24 cellular contexts compared by ENCODE assay signal in genomic region chr9:69132391-69132790, GRCh38. TPM values are rescaled to one million over a fixed set of nuclear protein-coding genes. Genes with fewer than 3 reads are reported as not detected.
DNase-seq lines count a peak whose midpoint lies in the region; ATAC-seq and TF ChIP-seq lines count a peak whose summit lies in the region.
"Had no signal": no experiment of that assay in that cellular context is flagged by ENCODE, and none has a peak within 500 bp of the region (broad histone marks: within the 10 kb centered on the region; RNA-seq: fewer than 3 reads in every experiment).

No MANE protein-coding gene starts in this region.

- H2BK120ac ChIP-seq in trophoblast cell (ENCODE audit: insufficient read depth, low read length, poor library complexity) = no peak overlapping the region

- no CpG with 5 or more reads among the region's 4 CpGs for WGBS in trophoblast cell (ENCODE audit: extremely low coverage, insufficient coverage, insufficient read length)

- H3K79me2 ChIP-seq in ACC112 (ENCODE audit: control insufficient read depth, insufficient read depth, low read length, unreplicated experiment) (no peaks in the 10 kb centered on the region), fibroblast of lung (ENCODE audit: control insufficient read depth, insufficient read depth, low read length) (no peaks in the 10 kb centered on the region), trophoblast cell (ENCODE audit: control insufficient read depth, insufficient read depth, low read length, poor library complexity) (peaks cover 20% of the 10 kb centered on the region)

- H3K27ac Mint-ChIP-seq in activated naive CD4-positive, alpha-beta T cell treated with anti-CD3 and anti-CD28 coated beads, Interleukin-2, amount 50 U/mL, for 72 hours = no peak overlapping the region
- H3K27ac Mint-ChIP-seq: activated naive CD8-positive, alpha-beta T cell treated with anti-CD3 and anti-CD28 coated beads, Interleukin-2, amount 50 U/mL, for 24 hours; stimulated activated naive B cell treated with anti-CD40 and anti-IgM and Interleukin-4, amounts not matched to agents 10 μg/mL and 1 μg/mL and 100 μg/mL, for 72 hours; T-helper 2 cell treated with Interferon-gamma antibody and Interleukin-4, amounts not matched to agents 5 μg/mL and 100 μg/mL, for 36 hours had no signal

- H4K12ac ChIP-seq in trophoblast cell (ENCODE audit: low read depth, low read length) = no peak overlapping the region

- H3K9me3 ChIP-seq in RWPE2 (ENCODE audit: severe bottlenecking) (no peaks in the 10 kb centered on the region), fibroblast of lung (ENCODE audit: control insufficient read depth, insufficient read depth, low read depth, low read length) (no peaks in the 10 kb centered on the region), trophoblast cell (ENCODE audit: insufficient read depth, low read depth, low read length) (no peaks in the 10 kb centered on the region)
- H3K9me3 ChIP-seq: A549; BLaER1 treated with 17β-estradiol and CSF1 and Interleukin-3, amounts not matched to agents 10 nM and 100 nM; colonic mucosa; heart left ventricle; upper lobe of left lung had no signal

- H3K9ac ChIP-seq in fibroblast of lung (ENCODE audit: insufficient read depth, low read length) = no peak overlapping the region
- no peak overlapping the region for H3K9ac ChIP-seq in trophoblast cell (ENCODE audit: low read length)
- H3K9ac ChIP-seq: BLaER1 treated with 17β-estradiol and CSF1 and Interleukin-3, amounts not matched to agents 10 nM and 100 nM had no signal

- no peaks in the 10 kb centered on the region for H4K20me1 ChIP-seq in fibroblast of lung (ENCODE audit: control insufficient read depth, extremely low read depth, insufficient read depth, low read length)
- H4K20me1 ChIP-seq: BLaER1 treated with 17β-estradiol and CSF1 and Interleukin-3, amounts not matched to agents 10 nM and 100 nM had no signal

- no peaks in the 10 kb centered on the region for H3K36me3 Mint-ChIP-seq in activated naive CD4-positive, alpha-beta T cell treated with anti-CD3 and anti-CD28 coated beads, Interleukin-2, amount 50 U/mL, for 72 hours
- H3K36me3 Mint-ChIP-seq: stimulated activated naive B cell treated with anti-CD40 and anti-IgM and Interleukin-4, amounts not matched to agents 10 μg/mL and 1 μg/mL and 100 μg/mL, for 72 hours had no signal

- no peak overlapping the region for H4K8ac ChIP-seq in trophoblast cell (ENCODE audit: low read depth, low read length)

- no peak for TF ChIP-seq CTCF in RWPE2 (IDR thresholded peaks at IDR 0.05; ENCODE audit: poor library complexity, severe bottlenecking)
- TF ChIP-seq CTCF in fibroblast of lung (conservative IDR thresholded peaks at IDR 0.05 in 1 of 2, IDR thresholded peaks at IDR 0.05 in 1 of 2; ENCODE audit: low read depth in 1 of 2, low read length in 2 of 2) = no peak

- H4K91ac ChIP-seq in trophoblast cell (ENCODE audit: low read depth, low read length) = no peak overlapping the region

- peak overlapping the region; percentile 35 for H3K4ac ChIP-seq in trophoblast cell (ENCODE audit: low read depth, low read length)

- no peak overlapping the region for H3K4me3 ChIP-seq in ACC112 (ENCODE audit: low read depth, low read length)
- H3K4me3 ChIP-seq in RWPE2 (ENCODE audit: severe bottlenecking) = no peak overlapping the region
- H3K4me3 ChIP-seq in fibroblast of lung (replicated peaks in 1 of 4; ENCODE audit: control extremely low read depth in 1 of 4, insufficient read depth in 1 of 4, low read depth in 3 of 4, low read length in 4 of 4) = no peak overlapping the region
- H3K4me3 ChIP-seq in trophoblast cell (ENCODE audit: low read depth, low read length) = no peak overlapping the region
- H3K4me3 ChIP-seq: A549; BLaER1 treated with 17β-estradiol and CSF1 and Interleukin-3, amounts not matched to agents 10 nM and 100 nM; colonic mucosa; heart left ventricle; skin epidermis; upper lobe of left lung had no signal

- no peaks in the 10 kb centered on the region for H3K36me3 ChIP-seq in ACC112 (ENCODE audit: insufficient read depth, low read length)
- H3K36me3 ChIP-seq in RWPE2 (ENCODE audit: low read depth) = peaks cover 6% of the 10 kb centered on the region
- no peaks in the 10 kb centered on the region for H3K36me3 ChIP-seq in fibroblast of lung (ENCODE audit: control insufficient read depth, insufficient read depth, low read length)
- peaks cover 0 to 3% of the 10 kb centered on the region in 2 experiments for H3K36me3 ChIP-seq in trophoblast cell (ENCODE audit: control insufficient read depth in 1 of 2, insufficient read depth in 2 of 2, low read length in 2 of 2)
- H3K36me3 ChIP-seq: colonic mucosa, heart left ventricle had no signal

- H3K27ac ChIP-seq in ACC112 (ENCODE audit: low read depth, low read length) = peak overlapping the region; percentile 39; the same call in 1 of the 2 replicates
- H3K27ac ChIP-seq in RWPE2 (ENCODE audit: poor library complexity, severe bottlenecking) = peak overlapping the region; percentile 89
- H3K27ac ChIP-seq in fibroblast of lung (ENCODE audit: insufficient read depth, low read length) = peak overlapping the region; percentile 11
- no peak overlapping the region for H3K27ac ChIP-seq in trophoblast cell (ENCODE audit: low read depth, low read length)
- H3K27ac ChIP-seq: A549; BLaER1 treated with 17β-estradiol and CSF1 and Interleukin-3, amounts not matched to agents 10 nM and 100 nM; colonic mucosa; upper lobe of left lung; VCaP had no signal

- no peak overlapping the region for H3K18ac ChIP-seq in trophoblast cell (ENCODE audit: low read length)

- H3K9me3 Mint-ChIP-seq in activated naive CD4-positive, alpha-beta T cell treated with anti-CD3 and anti-CD28 coated beads, Interleukin-2, amount 50 U/mL, for 72 hours = no peaks in the 10 kb centered on the region
- H3K9me3 Mint-ChIP-seq: activated naive CD8-positive, alpha-beta T cell treated with anti-CD3 and anti-CD28 coated beads, Interleukin-2, amount 50 U/mL, for 24 hours; stimulated activated naive B cell treated with anti-CD40 and anti-IgM and Interleukin-4, amounts not matched to agents 10 μg/mL and 1 μg/mL and 100 μg/mL, for 72 hours; T-helper 2 cell treated with Interferon-gamma antibody and Interleukin-4, amounts not matched to agents 5 μg/mL and 100 μg/mL, for 36 hours had no signal

- peaks cover 3% of the 10 kb centered on the region for H3K79me1 ChIP-seq in trophoblast cell (ENCODE audit: low read length)

- ATAC-seq in RWPE2 (ENCODE audit: low read depth) (no peak), GM18907 (IDR thresholded peaks at IDR 0.05; ENCODE audit: unreplicated experiment) (no peak)
- no peak for ATAC-seq in activated naive CD4-positive, alpha-beta T cell treated with anti-CD3 and anti-CD28 coated beads, Interleukin-2, amount 50 U/mL, for 72 hours
- ATAC-seq: activated naive CD8-positive, alpha-beta T cell treated with anti-CD3 and anti-CD28 coated beads, Interleukin-2, amount 50 U/mL, for 24 hours; stimulated activated naive B cell treated with anti-CD40 and anti-IgM and Interleukin-4, amounts not matched to agents 10 μg/mL and 1 μg/mL and 100 μg/mL, for 72 hours had no signal

- H3K14ac ChIP-seq in trophoblast cell (ENCODE audit: low read length) = no peak overlapping the region

- H2BK5ac ChIP-seq in trophoblast cell (ENCODE audit: low read depth, low read length, poor library complexity) = no peak overlapping the region

- H2AK5ac ChIP-seq in trophoblast cell (ENCODE audit: low read length) = no peak overlapping the region

- H3K27me3 ChIP-seq in ACC112 (ENCODE audit: insufficient read depth, low read length) = no peaks in the 10 kb centered on the region
- H3K27me3 ChIP-seq in RWPE2 (ENCODE audit: insufficient read depth, poor library complexity, severe bottlenecking) = no peaks in the 10 kb centered on the region
- H3K27me3 ChIP-seq in fibroblast of lung (ENCODE audit: control insufficient read depth, insufficient read depth, low read length) = no peaks in the 10 kb centered on the region
- no peaks in the 10 kb centered on the region for H3K27me3 ChIP-seq in trophoblast cell (ENCODE audit: insufficient read depth, low read length)
- H3K27me3 ChIP-seq: BLaER1 treated with 17β-estradiol and CSF1 and Interleukin-3, amounts not matched to agents 10 nM and 100 nM; colonic mucosa; heart left ventricle; upper lobe of left lung had no signal

- DNase-seq in RWPE2 (ENCODE audit: low spot score) (no peak), fibroblast of lung (ENCODE audit: low read depth in 2 of 2) (no peak), trophoblast cell (no peak), DMS53 (lab: John Stamatoyannopoulos, UW) (no peak), activated gamma-delta T cell (lab: John Stamatoyannopoulos, UW) (no peak)
- no peak for DNase-seq in activated naive CD4-positive, alpha-beta T cell treated with anti-CD3 and anti-CD28 coated beads, Interleukin-2, amount 50 U/mL, for 72 hours (ENCODE audit: low spot score in 2 of 2)
- DNase-seq: activated CD4-positive, alpha-beta T cell treated with anti-CD3 and anti-CD28 coated beads, Interleukin-2, amount 50 U/mL, for 1 hour; activated effector memory CD4-positive, alpha-beta T cell treated with Interleukin-2 at 50 U/mL for 16 hours; activated naive CD8-positive, alpha-beta T cell treated with anti-CD3 and anti-CD28 coated beads, Interleukin-2, amount 50 U/mL, for 24 hours; colonic mucosa; MM.1S; NCI-H1436 treated with DMSO at 0.1 percent for 48 hours; NCI-H510A treated with DMSO at 0.1 percent for 48 hours; stimulated activated CD4-positive, alpha-beta T cell treated with anti-CD3 and anti-CD28 coated beads, Interleukin-2, amount 100 ng/mL, for 48 hours; stimulated activated naive B cell treated with anti-CD40 and anti-IgM and Interleukin-4, amounts not matched to agents 10 μg/mL and 1 μg/mL and 100 μg/mL, for 72 hours; upper lobe of left lung had no signal

- H2BK12ac ChIP-seq in trophoblast cell (ENCODE audit: low read length) = no peak overlapping the region

- H2AFZ ChIP-seq in ACC112 (ENCODE audit: low read length, unreplicated experiment) = no peak overlapping the region
- H2AFZ ChIP-seq in fibroblast of lung (ENCODE audit: low read length) = no peak overlapping the region
- no peak overlapping the region for H2AFZ ChIP-seq in trophoblast cell (ENCODE audit: insufficient read depth, low read length, poor library complexity)

- H3K4me1 ChIP-seq in ACC112 (ENCODE audit: control insufficient read depth, insufficient read depth, low read length, unreplicated experiment) (peaks cover 23% of the 10 kb centered on the region), RWPE2 (ENCODE audit: insufficient read depth, poor library complexity, severe bottlenecking) (peaks cover 44% of the 10 kb centered on the region), fibroblast of lung (ENCODE audit: control insufficient read depth, extremely low read depth, insufficient read depth, low read length) (peaks cover 20% of the 10 kb centered on the region), trophoblast cell (ENCODE audit: control insufficient read depth in 1 of 2, insufficient read depth in 2 of 2, low read length in 2 of 2) (peaks cover 27 to 31% of the 10 kb centered on the region in 2 experiments)
- H3K4me1 ChIP-seq: BLaER1 treated with 17β-estradiol and CSF1 and Interleukin-3, amounts not matched to agents 10 nM and 100 nM had no signal

- H3K4me2 ChIP-seq in fibroblast of lung (ENCODE audit: extremely low read depth, insufficient read depth, low read length) = peak overlapping the region; percentile 54
- no peak overlapping the region for H3K4me2 ChIP-seq in trophoblast cell (ENCODE audit: low read length)
- H3K4me2 ChIP-seq: A549; BLaER1 treated with 17β-estradiol and CSF1 and Interleukin-3, amounts not matched to agents 10 nM and 100 nM had no signal

- H3K23ac ChIP-seq in trophoblast cell (ENCODE audit: low read length) = no peak overlapping the region

RNA-seq across cellular contexts. Expression of gene TJP2, which starts 41.7 kb away (rescaled TPM):
- total RNA-seq in fibroblast of lung = 36.5 and 41.1 TPM in 2 replicates
- polyA plus RNA-seq in fibroblast of lung = 25.9 and 40.8 TPM in 2 replicates
- 26.6 and 39.2 TPM in 2 replicates for polyA plus RNA-seq in fibroblast of lung (2012)
- polyA minus RNA-seq in fibroblast of lung (ENCODE audit: low replicate concordance) = 26.9 and 32.4 TPM in 2 replicates
- 96.7 and 103 TPM in 2 replicates for polyA plus RNA-seq in trophoblast cell (2013)
- 10 to 100 TPM; 13.1 to 33.4 TPM for total RNA-seq in activated naive CD4-positive, alpha-beta T cell treated with anti-CD3 and anti-CD28 coated beads, Interleukin-2, amount 50 U/mL, for 72 hours
